In the genomic region with DNA sequence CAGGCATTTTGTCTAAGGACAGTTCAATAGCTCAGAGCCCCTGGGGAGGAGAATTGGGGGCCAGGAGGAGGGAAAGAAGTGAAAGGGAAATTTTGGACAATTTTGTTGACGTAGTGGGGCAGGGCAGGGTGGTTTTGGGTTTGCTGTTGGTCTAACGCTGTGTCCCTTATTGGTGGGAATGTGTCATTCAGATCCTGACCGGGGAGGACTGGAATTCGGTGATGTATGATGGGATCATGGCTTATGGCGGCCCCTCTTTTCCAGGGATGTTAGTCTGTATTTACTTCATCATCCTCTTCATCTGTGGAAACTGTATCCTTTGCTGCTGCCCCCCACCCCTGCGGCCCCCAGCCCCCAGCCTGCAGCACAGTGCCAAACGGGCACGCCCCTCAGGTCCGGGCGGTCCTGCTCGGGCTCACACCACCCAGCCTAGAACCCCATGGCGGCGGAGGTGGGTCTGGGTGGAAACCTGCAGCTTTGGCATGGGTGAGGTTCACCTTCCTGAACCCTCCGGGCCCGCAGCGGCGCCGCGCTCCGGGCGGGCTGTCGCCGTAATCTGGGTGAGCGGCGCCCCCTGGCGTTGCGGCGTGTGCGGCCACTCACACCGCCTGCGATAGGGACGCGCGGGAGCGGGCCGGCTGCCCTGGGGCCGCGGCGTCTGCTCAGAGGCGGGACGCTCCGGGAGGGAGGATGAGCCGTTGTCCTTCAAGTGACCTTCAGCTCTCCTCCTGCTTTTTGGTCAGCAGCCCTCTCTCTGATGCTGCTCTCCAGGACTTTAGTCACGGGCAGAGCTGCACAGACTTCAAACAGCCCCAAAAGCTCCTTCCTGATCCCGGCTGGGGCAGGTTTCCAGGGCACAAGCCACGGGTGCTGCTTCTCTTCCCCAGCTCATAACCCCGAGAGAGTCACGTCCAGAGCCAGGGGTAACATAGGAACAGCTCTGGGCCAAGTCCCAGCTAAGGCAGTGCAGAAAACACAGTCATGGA, we compare ENCODE assay signal across 8 cellular contexts.
DNase-seq lines count a peak whose midpoint lies in the region; ATAC-seq lines count a peak whose summit lies in the region.

No MANE protein-coding gene starts in this region.

- DNase-seq in NCI-H187 (lab: John Stamatoyannopoulos, UW) = peak; percentile 5 to 21
- no peak for DNase-seq in NCI-H187 treated with DMSO at 0.1 percent for 48 hours (lab: John Stamatoyannopoulos, UW)
- DNase-seq in NCI-H1694 treated with DMSO at 0.1 percent for 48 hours (lab: John Stamatoyannopoulos, UW) = peak; percentile 37
- peak; percentile 15 to 21 for DNase-seq in activated CD4-positive, alpha-beta T cell treated with anti-CD3 and anti-CD28 coated beads, Interleukin-2, amount 50 U/mL, for 24 hours (ENCODE audit: low read depth in 1 of 2, low spot score in 1 of 2)
- DNase-seq in ecto neural progenitor cell (ENCODE audit: low spot score) = peak; percentile 90
- peak; percentile 66 to 67 for DNase-seq in lung microvascular endothelial cell (ENCODE audit: low read depth in 2 of 2)
- peak; percentile 81 for DNase-seq in stimulated activated CD8-positive, alpha-beta memory T cell treated with anti-CD3 and anti-CD28 coated beads, Interleukin-4, amount 100 ng/mL, for 48 hours

- no peak for ATAC-seq in HG02588 (IDR thresholded peaks at IDR 0.05; ENCODE audit: unreplicated experiment)
